ENCODE assay signal across 8 cellular contexts in genomic region chr1:150072959-150073358, GRCh38. TPM values are rescaled to one million over a fixed set of nuclear protein-coding genes. Genes with fewer than 3 reads are reported as not detected.
DNase-seq lines count a peak whose midpoint lies in the region; ATAC-seq lines count a peak whose summit lies in the region.

No MANE protein-coding gene starts in this region.

- CTCF ChIA-PET in activated CD4-positive, alpha-beta T cell treated with anti-CD3 and anti-CD28 coated beads for 36 hours (lab: Charles Lee): interaction anchor here (0.6 to 5.3 kb wide), 20 partner anchors 9 to 230 kb away, joined by 3 to 65 read pairs (median 4); no protein-coding TSS in a partner anchor

- intact Hi-C loops in activated CD4-positive, alpha-beta T cell treated with anti-CD3 and anti-CD28 coated beads for 36 hours (cut with DNase I, micrococcal nuclease): loop anchor here (1.0 kb wide), 3 partner anchors 93 to 114 kb away; no protein-coding TSS in a partner anchor
- intact Hi-C loops in sciatic nerve (cut with DNase I): loop anchor here (2.0 kb wide), 1 partner anchor 116 kb away; no protein-coding TSS in a partner anchor

- no peaks in the 10 kb centered on the region for H3K9me3 Mint-ChIP-seq in activated CD4-positive, alpha-beta T cell treated with anti-CD3 and anti-CD28 coated beads for 36 hours (ENCODE audit: low read depth)

- no peak for DNase-seq in activated CD4-positive, alpha-beta T cell treated with anti-CD3 and anti-CD28 coated beads for 36 hours
- DNase-seq in activated CD4-positive, alpha-beta T cell treated with anti-CD3 and anti-CD28 coated beads, Interleukin-2, amount 50 U/mL, for 48 hours: no peak
- DNase-seq in NCI-H446 treated with DMSO at 0.1 percent for 48 hours (lab: John Stamatoyannopoulos, UW): peak; percentile 28
- DNase-seq in dermis blood vessel endothelial cell: peak; percentile 51
- no peak for DNase-seq in sciatic nerve (ENCODE audit: low spot score)

- POLR2A ChIA-PET in activated CD4-positive, alpha-beta T cell treated with anti-CD3 and anti-CD28 coated beads for 36 hours (lab: Charles Lee): interaction anchor here (1.0 kb wide), 1 partner anchor 114 kb away, joined by 3 read pairs; no protein-coding TSS in a partner anchor

- H3K27me3 Mint-ChIP-seq in activated CD4-positive, alpha-beta T cell treated with anti-CD3 and anti-CD28 coated beads for 36 hours: no peaks in the 10 kb centered on the region

- peaks cover 25% of the 10 kb centered on the region for H3K36me3 Mint-ChIP-seq in activated CD4-positive, alpha-beta T cell treated with anti-CD3 and anti-CD28 coated beads for 36 hours (ENCODE audit: low read depth)

- H3K27ac Mint-ChIP-seq in activated CD4-positive, alpha-beta T cell treated with anti-CD3 and anti-CD28 coated beads for 36 hours: no peak overlapping the region

- H3K4me3 Mint-ChIP-seq in activated CD4-positive, alpha-beta T cell treated with anti-CD3 and anti-CD28 coated beads for 36 hours: no peak overlapping the region

- peaks cover 27% of the 10 kb centered on the region for H3K4me1 Mint-ChIP-seq in activated CD4-positive, alpha-beta T cell treated with anti-CD3 and anti-CD28 coated beads for 36 hours

- ATAC-seq in activated CD4-positive, alpha-beta T cell treated with anti-CD3 and anti-CD28 coated beads for 36 hours: peak; percentile 44
- ATAC-seq in sciatic nerve (peak; percentile 73), GM19324 (IDR thresholded peaks at IDR 0.05; ENCODE audit: low FRiP score, unreplicated experiment) (no peak), HG03565 (IDR thresholded peaks at IDR 0.05; ENCODE audit: unreplicated experiment) (no peak), GM21529 (IDR thresholded peaks at IDR 0.05; ENCODE audit: unreplicated experiment) (no peak)

RNA-seq across cellular contexts. Expression of gene VPS45, which starts 5.4 kb away (rescaled TPM):
- total RNA-seq in activated CD4-positive, alpha-beta T cell treated with anti-CD3 and anti-CD28 coated beads for 36 hours: 10 to 100 TPM; 18.5 to 20.6 TPM
- 25.4 and 31.9 TPM in 2 replicates for total RNA-seq in dermis blood vessel endothelial cell
- 44.1 TPM for total RNA-seq in sciatic nerve

Comparison
In these comparisons a context has a peak if more than half of its experiments do, and no peak if none do; other contexts are left out.
1. ATAC-seq: peak in activated CD4-positive, alpha-beta T cell treated with anti-CD3 and anti-CD28 coated beads for 36 hours (single experiment) and sciatic nerve (single experiment); none in GM19324 (single experiment), HG03565 (single experiment) and GM21529 (single experiment).
2. DNase-seq: peak in NCI-H446 treated with DMSO at 0.1 percent for 48 hours (single experiment) and dermis blood vessel endothelial cell (single experiment); none in activated CD4-positive, alpha-beta T cell treated with anti-CD3 and anti-CD28 coated beads for 36 hours (single experiment), activated CD4-positive, alpha-beta T cell treated with anti-CD3 and anti-CD28 coated beads, Interleukin-2, amount 50 U/mL, for 48 hours (0 of 2) and sciatic nerve (single experiment).